In genomic region chr10:46251857-46252847, GRCh38 we compare ENCODE assay signal across 13 cellular contexts. TPM values are rescaled to one million over a fixed set of nuclear protein-coding genes. Genes with fewer than 3 reads are reported as not detected.
"Had no signal": no experiment of that assay in that cellular context is flagged by ENCODE, and none has a peak within 500 bp of the region (broad histone marks: within the 10 kb centered on the region; RNA-seq: fewer than 3 reads in every experiment).

No MANE protein-coding gene starts in this region.

- DNase-seq: activated gamma-delta T cell; central memory CD4-positive, alpha-beta T cell; endodermal cell; erythroblast; mesenchymal stem cell; transverse colon had no signal

- H3K9me3 Mint-ChIP-seq: endodermal cell; nephron; T-helper 2 cell treated with Interferon-gamma antibody and Interleukin-4, amounts not matched to agents 5 μg/mL and 100 μg/mL, for 36 hours had no signal

- H3K4me1 Mint-ChIP-seq: nephron had no signal

- H3K4me1 ChIP-seq: transverse colon had no signal

- H3K27ac ChIP-seq: heart left ventricle, transverse colon had no signal

- H3K27ac Mint-ChIP-seq: endodermal cell; nephron; T-helper 2 cell treated with Interferon-gamma antibody and Interleukin-4, amounts not matched to agents 5 μg/mL and 100 μg/mL, for 36 hours had no signal

- ATAC-seq: activated CD4-positive, CD25-positive, alpha-beta regulatory T cell treated with anti-CD3 and anti-CD28 coated beads, Interleukin-2, amount 50 U/mL, for 24 hours had no signal

- H3K27me3 ChIP-seq: heart left ventricle, transverse colon had no signal

- H3K4me3 Mint-ChIP-seq: endodermal cell; nephron; T-helper 2 cell treated with Interferon-gamma antibody and Interleukin-4, amounts not matched to agents 5 μg/mL and 100 μg/mL, for 36 hours had no signal

- H3K4me3 ChIP-seq: heart left ventricle, skin epidermis, transverse colon had no signal

- H3K36me3 ChIP-seq: heart left ventricle, transverse colon had no signal

- H3K9me3 ChIP-seq: heart left ventricle, transverse colon had no signal

RNA-seq across cellular contexts. Expression of gene ANTXRL, which starts 34.6 kb away (rescaled TPM):
- total RNA-seq: endodermal cell, fibroblast of villous mesenchyme, osteoblast, transverse colon had no signal
